14 cellular contexts compared by ENCODE assay signal in the genomic region with DNA sequence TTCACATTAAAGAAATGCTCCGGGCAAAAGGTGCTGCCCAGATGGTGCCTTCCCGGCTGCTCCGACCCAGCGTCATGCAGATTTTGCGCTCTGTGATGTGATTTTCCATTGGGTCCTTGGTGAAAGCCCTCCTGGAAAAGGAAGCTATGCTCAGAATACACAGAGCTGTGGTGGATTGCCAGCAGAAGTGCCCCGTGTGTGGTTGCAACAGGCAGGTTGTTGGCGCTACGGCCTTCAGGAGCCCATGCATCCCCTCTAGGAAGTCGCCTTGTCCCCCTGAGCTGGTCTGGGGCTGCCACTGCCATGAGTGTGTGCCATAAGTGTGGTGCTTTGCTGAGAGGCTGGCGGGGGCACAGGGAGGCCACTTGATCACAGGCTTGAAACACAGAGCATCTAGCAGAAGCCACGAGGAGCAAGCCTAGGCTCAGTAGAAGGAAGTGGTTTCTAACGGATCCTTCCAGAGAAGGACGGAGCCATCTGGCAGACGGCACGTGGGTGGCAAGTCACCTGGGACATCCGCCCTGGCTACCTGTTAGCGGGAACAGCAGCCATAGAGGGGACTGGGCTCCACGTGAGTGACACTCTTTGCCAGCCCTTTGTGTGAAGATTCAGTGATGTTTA.
DNase-seq lines count a peak whose midpoint lies in the region; TF ChIP-seq lines count a peak whose summit lies in the region.
"Had no signal": no experiment of that assay in that cellular context is flagged by ENCODE, and none has a peak within 500 bp of the region (broad histone marks: within the 10 kb centered on the region; RNA-seq: fewer than 3 reads in every experiment).

No MANE protein-coding gene starts in this region.

- in situ Hi-C loops in brain microvascular endothelial cell (cut with HindIII; ENCODE audit: low pct_ligation_motif_present, low sequenced_read_pairs), result no loop called here

- no peak overlapping the region for H2BK15ac ChIP-seq in neuronal stem cell (ENCODE audit: low read length)

- intact Hi-C loops in activated CD4-positive, alpha-beta memory T cell treated with anti-CD3 and anti-CD28 coated beads for 36 hours (cut with micrococcal nuclease), result no loop called here

- peak overlapping the region; percentile 3 for H3K18ac ChIP-seq in neuronal stem cell (ENCODE audit: low read length)

- H3K27ac ChIP-seq in neuronal stem cell (replicated peaks; ENCODE audit: low read length), result no peak overlapping the region
- no peak overlapping the region for H3K27ac ChIP-seq in brain microvascular endothelial cell
- H3K27ac ChIP-seq: gastroesophageal sphincter, pancreas, thoracic aorta had no signal

- no peaks in the 10 kb centered on the region for H3K4me1 Mint-ChIP-seq in activated CD4-positive, alpha-beta memory T cell treated with anti-CD3 and anti-CD28 coated beads for 36 hours (ENCODE audit: low read depth)
- peaks cover 4% of the 10 kb centered on the region for H3K4me1 Mint-ChIP-seq in activated CD4-positive, alpha-beta memory T cell treated with anti-CD3 and anti-CD28 coated beads, Interleukin-2, amount 10 ng/mL, durations not matched to agents 7 days and 5 days
- H3K4me1 Mint-ChIP-seq in activated naive CD8-positive, alpha-beta T cell (ENCODE audit: low read depth), result peaks cover 10% of the 10 kb centered on the region

- peak; percentile 22 for DNase-seq in activated CD4-positive, alpha-beta memory T cell treated with anti-CD3 and anti-CD28 coated beads for 36 hours
- DNase-seq in activated CD4-positive, alpha-beta memory T cell treated with anti-CD3 and anti-CD28 coated beads, Interleukin-2, amount 10 ng/mL, durations not matched to agents 7 days and 5 days, result no peak
- DNase-seq in Kasumi-1 (lab: John Stamatoyannopoulos, UW) (peak; percentile 78 to 88), neuronal stem cell (ENCODE audit: low spot score) (no peak), epidermal melanocyte (ENCODE audit: insufficient read length, low spot score) (no peak), brain microvascular endothelial cell (no peak)
- DNase-seq in activated CD4-positive, CD25-positive, alpha-beta regulatory T cell (lab: John Stamatoyannopoulos, UW), result no peak
- DNase-seq: midbrain, NCI-H1048, SW 1271 had no signal

- CTCF ChIA-PET in activated CD4-positive, alpha-beta memory T cell treated with anti-CD3 and anti-CD28 coated beads for 36 hours (lab: Charles Lee), result no interaction called here
- CTCF ChIA-PET in activated CD4-positive, alpha-beta memory T cell treated with anti-CD3 and anti-CD28 coated beads, Interleukin-2, amount 10 ng/mL, durations not matched to agents 7 days and 5 days (lab: Charles Lee), result no interaction called here

- no CpG with 5 or more reads among the region's 18 CpGs for WGBS in neuronal stem cell (ENCODE audit: extremely low coverage in 2 of 2, insufficient read length in 2 of 2, insufficient replicate concordance in 1 of 2), 2 donors

- no peak overlapping the region for H2BK120ac ChIP-seq in neuronal stem cell (ENCODE audit: low read depth, low read length)

- H3K36me3 Mint-ChIP-seq in activated CD4-positive, alpha-beta memory T cell treated with anti-CD3 and anti-CD28 coated beads for 36 hours, result peaks cover 9% of the 10 kb centered on the region
- H3K36me3 Mint-ChIP-seq in activated CD4-positive, alpha-beta memory T cell treated with anti-CD3 and anti-CD28 coated beads, Interleukin-2, amount 10 ng/mL, durations not matched to agents 7 days and 5 days (ENCODE audit: low read depth), result no peaks in the 10 kb centered on the region
- no peaks in the 10 kb centered on the region for H3K36me3 Mint-ChIP-seq in activated naive CD8-positive, alpha-beta T cell

- H3K27ac Mint-ChIP-seq in activated CD4-positive, alpha-beta memory T cell treated with anti-CD3 and anti-CD28 coated beads for 36 hours, result no peak overlapping the region
- H3K27ac Mint-ChIP-seq in activated CD4-positive, alpha-beta memory T cell treated with anti-CD3 and anti-CD28 coated beads, Interleukin-2, amount 10 ng/mL, durations not matched to agents 7 days and 5 days, result no peak overlapping the region
- H3K27ac Mint-ChIP-seq in activated naive CD8-positive, alpha-beta T cell, result peak overlapping the region; percentile 16

- peaks cover 7 to 16% of the 10 kb centered on the region in 2 donors for H3K36me3 ChIP-seq in neuronal stem cell (replicated peaks in 1 of 2; ENCODE audit: control insufficient read depth in 2 of 2, insufficient read depth in 2 of 2, low read length in 2 of 2)
- H3K36me3 ChIP-seq in brain microvascular endothelial cell (replicated peaks), result no peaks in the 10 kb centered on the region
- H3K36me3 ChIP-seq: thoracic aorta had no signal

- no peaks in the 10 kb centered on the region for H3K9me3 ChIP-seq in neuronal stem cell (replicated peaks in 1 of 2; ENCODE audit: control insufficient read depth in 2 of 2, insufficient read depth in 1 of 2, low read depth in 1 of 2, low read length in 2 of 2)
- H3K9me3 ChIP-seq: gastroesophageal sphincter, pancreas, thoracic aorta had no signal

- H3K4me1 ChIP-seq in neuronal stem cell (ENCODE audit: control insufficient read depth in 2 of 2, insufficient read depth in 1 of 2, low read depth in 1 of 2, low read length in 2 of 2), result peaks cover 0 to 3% of the 10 kb centered on the region in 2 donors
- H3K4me1 ChIP-seq: pancreas had no signal

- no peak overlapping the region for H3K4me2 ChIP-seq in neuronal stem cell (ENCODE audit: insufficient read depth, low read length, poor library complexity, severe bottlenecking)

- no peak overlapping the region for H3K23ac ChIP-seq in neuronal stem cell (ENCODE audit: low read depth, low read length, poor library complexity)

- H3K14ac ChIP-seq in neuronal stem cell (ENCODE audit: low read length), result no peak overlapping the region

- H3K4me3 ChIP-seq in neuronal stem cell (ENCODE audit: low read length in 2 of 2) (no peak overlapping the region), brain microvascular endothelial cell (ENCODE audit: low read depth, low read length) (no peak overlapping the region)
- H3K4me3 ChIP-seq: gastroesophageal sphincter, pancreas, thoracic aorta had no signal

- H2AFZ ChIP-seq in neuronal stem cell (ENCODE audit: low read length), result no peak overlapping the region

- H3K27me3 ChIP-seq in neuronal stem cell (ENCODE audit: control insufficient read depth in 3 of 3, insufficient read depth in 3 of 3, low read depth in 1 of 3, low read length in 3 of 3) (no peaks in the 10 kb centered on the region), brain microvascular endothelial cell (replicated peaks) (no peaks in the 10 kb centered on the region)
- H3K27me3 ChIP-seq: gastroesophageal sphincter, pancreas had no signal

- TF ChIP-seq CTCF in brain microvascular endothelial cell (IDR thresholded peaks at IDR 0.05; ENCODE audit: low read depth, low read length, missing control alignments), result no peak

- peak overlapping the region; percentile 9 for H3K9ac ChIP-seq in neuronal stem cell (ENCODE audit: low read depth, low read length, poor library complexity)

- no peak overlapping the region for H2BK12ac ChIP-seq in neuronal stem cell (ENCODE audit: low read length)

- H3K9me3 Mint-ChIP-seq in activated CD4-positive, alpha-beta memory T cell treated with anti-CD3 and anti-CD28 coated beads for 36 hours, result no peaks in the 10 kb centered on the region
- H3K9me3 Mint-ChIP-seq in activated CD4-positive, alpha-beta memory T cell treated with anti-CD3 and anti-CD28 coated beads, Interleukin-2, amount 10 ng/mL, durations not matched to agents 7 days and 5 days, result no peaks in the 10 kb centered on the region
- no peaks in the 10 kb centered on the region for H3K9me3 Mint-ChIP-seq in activated naive CD8-positive, alpha-beta T cell (ENCODE audit: low read depth)

- no peaks in the 10 kb centered on the region for H3K79me1 ChIP-seq in neuronal stem cell (ENCODE audit: low read depth, low read length)

- H3K27me3 Mint-ChIP-seq in activated CD4-positive, alpha-beta memory T cell treated with anti-CD3 and anti-CD28 coated beads for 36 hours, result no peaks in the 10 kb centered on the region
- H3K27me3 Mint-ChIP-seq in activated CD4-positive, alpha-beta memory T cell treated with anti-CD3 and anti-CD28 coated beads, Interleukin-2, amount 10 ng/mL, durations not matched to agents 7 days and 5 days, result no peaks in the 10 kb centered on the region
- H3K27me3 Mint-ChIP-seq in activated naive CD8-positive, alpha-beta T cell, result no peaks in the 10 kb centered on the region

- H4K8ac ChIP-seq in neuronal stem cell (ENCODE audit: low read depth, low read length), result no peak overlapping the region

- H4K91ac ChIP-seq in neuronal stem cell (ENCODE audit: low read depth, low read length, poor library complexity), result no peak overlapping the region

- H3K4ac ChIP-seq in neuronal stem cell (ENCODE audit: low read length), result no peak overlapping the region

- POLR2A ChIA-PET in activated CD4-positive, alpha-beta memory T cell treated with anti-CD3 and anti-CD28 coated beads for 36 hours (lab: Charles Lee), result no interaction called here
- POLR2A ChIA-PET in activated CD4-positive, alpha-beta memory T cell treated with anti-CD3 and anti-CD28 coated beads, Interleukin-2, amount 10 ng/mL, durations not matched to agents 7 days and 5 days (lab: Charles Lee), result no interaction called here

- H3K4me3 Mint-ChIP-seq in activated CD4-positive, alpha-beta memory T cell treated with anti-CD3 and anti-CD28 coated beads for 36 hours, result no peak overlapping the region
- H3K4me3 Mint-ChIP-seq in activated CD4-positive, alpha-beta memory T cell treated with anti-CD3 and anti-CD28 coated beads, Interleukin-2, amount 10 ng/mL, durations not matched to agents 7 days and 5 days, result no peak overlapping the region
- H3K4me3 Mint-ChIP-seq in activated naive CD8-positive, alpha-beta T cell, result no peak overlapping the region

- no peak overlapping the region for H2AK5ac ChIP-seq in neuronal stem cell (ENCODE audit: low read depth, low read length)

- no peak overlapping the region for H2BK5ac ChIP-seq in neuronal stem cell (ENCODE audit: low read length)

Comparison
In these comparisons a context has a peak if more than half of its experiments do, and no peak if none do; other contexts are left out.
1. DNase-seq: peak in activated CD4-positive, alpha-beta memory T cell treated with anti-CD3 and anti-CD28 coated beads for 36 hours (single experiment) and Kasumi-1 (2 of 2); none in activated CD4-positive, alpha-beta memory T cell treated with anti-CD3 and anti-CD28 coated beads, Interleukin-2, amount 10 ng/mL, durations not matched to agents 7 days and 5 days (single experiment), neuronal stem cell (single experiment), activated CD4-positive, CD25-positive, alpha-beta regulatory T cell (0 of 4), epidermal melanocyte (single experiment) and brain microvascular endothelial cell (single experiment).